ENCODE assay signal across 1 cellular context in genomic region chrX:40299502-40300118, GRCh38.
TF ChIP-seq lines count a peak whose summit lies in the region.

No MANE protein-coding gene starts in this region.

TF ChIP-seq in SK-N-SH, 30 proteins besides CTCF, POLR2A, EP300 and RAD21 (continued from another document):
- no peak for TF ChIP-seq MAX (IDR thresholded peaks at IDR 0.05; ENCODE audit: low read depth)
- TF ChIP-seq MXI1 (IDR thresholded peaks at IDR 0.05; ENCODE audit: low read depth, low read length), result no peak
- TF ChIP-seq MEF2A (IDR thresholded peaks at IDR 0.05; ENCODE audit: borderline replicate concordance, low read depth), result no peak
- no peak for TF ChIP-seq NRF1 (IDR thresholded peaks at IDR 0.05; ENCODE audit: low read depth, low read length)
- TF ChIP-seq TEAD4 (IDR thresholded peaks at IDR 0.05; ENCODE audit: borderline replicate concordance, insufficient read depth), result no peak
- no peak for TF ChIP-seq USF1 (IDR thresholded peaks at IDR 0.05; ENCODE audit: borderline replicate concordance, low read depth)
- no peak for TF ChIP-seq YY1 (IDR thresholded peaks at IDR 0.05; ENCODE audit: low read depth)
- no peak for TF ChIP-seq ZBTB33 (IDR thresholded peaks at IDR 0.05; ENCODE audit: borderline replicate concordance, low read depth)
- TF ChIP-seq NFIC (IDR thresholded peaks at IDR 0.05; ENCODE audit: borderline replicate concordance), result no peak
- no peak for TF ChIP-seq EZH2phosphoT487 (IDR thresholded peaks at IDR 0.05; ENCODE audit: borderline replicate concordance, low read depth)
